In the genomic region with DNA sequence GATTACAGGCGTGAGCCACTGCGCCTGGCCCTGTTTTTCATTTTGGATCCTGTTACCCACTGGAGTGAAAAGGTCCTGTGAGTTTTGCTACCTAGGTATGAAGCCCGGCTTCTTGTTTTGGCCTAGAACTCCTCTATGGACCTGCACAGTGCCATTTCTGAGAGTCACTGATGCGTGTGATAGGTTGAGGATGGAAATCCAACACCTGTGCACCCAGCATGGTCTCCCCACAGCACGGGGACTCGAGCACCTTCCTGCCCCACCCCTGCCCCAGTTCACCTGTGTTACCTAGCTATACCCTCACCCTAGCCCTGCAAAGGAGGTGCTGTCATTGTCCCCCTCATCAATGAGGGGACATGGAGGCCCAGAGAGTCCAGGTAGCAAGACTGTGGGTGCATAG, we compare ENCODE assay signal across 2 cellular contexts.
TF ChIP-seq lines count a peak whose summit lies in the region.

No MANE protein-coding gene starts in this region.

TF ChIP-seq in IMR-90, 13 proteins besides CTCF, POLR2A, EP300 and RAD21:
- TF ChIP-seq MAFK (IDR thresholded peaks at IDR 0.05; ENCODE audit: low read depth, low read length) = no peak
- TF ChIP-seq CEBPB (IDR thresholded peaks at IDR 0.05; ENCODE audit: low read depth, low read length) = no peak
- TF ChIP-seq RCOR1 (IDR thresholded peaks at IDR 0.05; ENCODE audit: insufficient replicate concordance, low read length) = no peak
- TF ChIP-seq SMC3 (IDR thresholded peaks at IDR 0.05; ENCODE audit: low read depth, low read length) = no peak
- TF ChIP-seq, protein P1, sequence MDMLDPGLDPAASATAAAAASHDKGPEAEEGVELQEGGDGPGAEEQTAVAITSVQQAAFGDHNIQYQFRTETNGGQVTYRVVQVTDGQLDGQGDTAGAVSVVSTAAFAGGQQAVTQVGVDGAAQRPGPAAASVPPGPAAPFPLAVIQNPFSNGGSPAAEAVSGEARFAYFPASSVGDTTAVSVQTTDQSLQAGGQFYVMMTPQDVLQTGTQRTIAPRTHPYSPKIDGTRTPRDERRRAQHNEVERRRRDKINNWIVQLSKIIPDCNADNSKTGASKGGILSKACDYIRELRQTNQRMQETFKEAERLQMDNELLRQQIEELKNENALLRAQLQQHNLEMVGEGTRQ (IDR thresholded peaks at IDR 0.05; ENCODE audit: low read depth, low read length) = no peak
- no peak for TF ChIP-seq NFE2L2 (IDR thresholded peaks at IDR 0.05; ENCODE audit: low read depth, low read length)
- no peak for TF ChIP-seq BHLHE40 (IDR thresholded peaks at IDR 0.05; ENCODE audit: low read depth, low read length)
- no peak for TF ChIP-seq MXI1 (IDR thresholded peaks at IDR 0.05; ENCODE audit: borderline replicate concordance, low read depth, low read length)

TF ChIP-seq in H1, 55 proteins besides CTCF, POLR2A, EP300 and RAD21:
- TF ChIP-seq, protein P1 (IDR thresholded peaks at IDR 0.05; ENCODE audit: low read length) = no peak
- TF ChIP-seq GABPA (IDR thresholded peaks at IDR 0.05; ENCODE audit: borderline replicate concordance, insufficient read depth, low read length) (no peak), NRF1 (IDR thresholded peaks at IDR 0.05; ENCODE audit: low read depth, low read length) (no peak), CEBPB (IDR thresholded peaks at IDR 0.05; ENCODE audit: low read depth, low read length) (no peak), KDM5A (IDR thresholded peaks at IDR 0.05; ENCODE audit: low read length) (no peak), CHD2 (IDR thresholded peaks at IDR 0.05; ENCODE audit: low read length) (no peak), RFX5 (IDR thresholded peaks at IDR 0.05; ENCODE audit: borderline replicate concordance, low read depth, low read length) (no peak), CTBP2 (IDR thresholded peaks at IDR 0.05; ENCODE audit: borderline replicate concordance, insufficient read depth, insufficient read length, low read length) (no peak), RXRA (IDR thresholded peaks at IDR 0.05; ENCODE audit: insufficient read depth, low read depth, low read length) (no peak), HDAC2 (IDR thresholded peaks at IDR 0.05; ENCODE audit: borderline replicate concordance in 1 of 2, low read depth in 2 of 2, low read length in 2 of 2) (no peak), KDM4A (IDR thresholded peaks at IDR 0.05; ENCODE audit: low read depth, low read length, severe bottlenecking) (no peak), CHD1 (IDR thresholded peaks at IDR 0.05; ENCODE audit: low read depth, low read length) (no peak), BCL11A (IDR thresholded peaks at IDR 0.05; ENCODE audit: low read depth in 2 of 2, low read length in 2 of 2) (no peak)
- TF ChIP-seq, protein P2, sequence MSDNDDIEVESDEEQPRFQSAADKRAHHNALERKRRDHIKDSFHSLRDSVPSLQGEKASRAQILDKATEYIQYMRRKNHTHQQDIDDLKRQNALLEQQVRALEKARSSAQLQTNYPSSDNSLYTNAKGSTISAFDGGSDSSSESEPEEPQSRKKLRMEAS (IDR thresholded peaks at IDR 0.05) = no peak
- TF ChIP-seq, protein P3, sequence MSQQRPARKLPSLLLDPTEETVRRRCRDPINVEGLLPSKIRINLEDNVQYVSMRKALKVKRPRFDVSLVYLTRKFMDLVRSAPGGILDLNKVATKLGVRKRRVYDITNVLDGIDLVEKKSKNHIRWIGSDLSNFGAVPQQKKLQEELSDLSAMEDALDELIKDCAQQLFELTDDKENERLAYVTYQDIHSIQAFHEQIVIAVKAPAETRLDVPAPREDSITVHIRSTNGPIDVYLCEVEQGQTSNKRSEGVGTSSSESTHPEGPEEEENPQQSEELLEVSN (IDR thresholded peaks at IDR 0.05) = no peak
TF ChIP-seq in H1: peak in this region for 0.
